In genomic region chr2:121648206-121648605, GRCh38 we compare ENCODE assay signal across 8 cellular contexts. TPM values are rescaled to one million over a fixed set of nuclear protein-coding genes. Genes with fewer than 3 reads are reported as not detected.
DNase-seq lines count a peak whose midpoint lies in the region; FAIRE-seq and TF ChIP-seq lines count a peak whose summit lies in the region.

No MANE protein-coding gene starts in this region.

- H3K27ac Mint-ChIP-seq in Caco-2 (ENCODE audit: unreplicated experiment), result peak overlapping the region; percentile 95
- H3K27ac Mint-ChIP-seq in HFFc6, result peak overlapping the region; percentile 98
- H3K27ac Mint-ChIP-seq in activated naive CD8-positive, alpha-beta T cell, result peak overlapping the region; percentile 100

- FAIRE-seq in kidney (lab: Jason Lieb, UNC) (no peak), urothelium cell line (lab: Jason Lieb, UNC) (no peak)

- H3K4me3 ChIP-seq in Caco-2 (ENCODE audit: low read depth, low read length) (peak overlapping the region; percentile 56), kidney (ENCODE audit: low read length in 2 of 2) (peak overlapping the region; percentile 85 to 98), thymus (ENCODE audit: low read length) (peak overlapping the region; percentile 97)

- H3K27me3 ChIP-seq in Caco-2 (replicated peaks; ENCODE audit: control insufficient read depth, insufficient read depth, low read length) (no peaks in the 10 kb centered on the region), thymus (ENCODE audit: control insufficient read depth, insufficient read depth) (no peaks in the 10 kb centered on the region)

- no peaks in the 10 kb centered on the region for H3K9me3 Mint-ChIP-seq in Caco-2 (ENCODE audit: unreplicated experiment)
- H3K9me3 Mint-ChIP-seq in HFFc6, result no peaks in the 10 kb centered on the region
- H3K9me3 Mint-ChIP-seq in activated naive CD8-positive, alpha-beta T cell (ENCODE audit: low read depth), result no peaks in the 10 kb centered on the region

- CTCF ChIA-PET in Caco-2 (lab: Charles Lee), result interaction anchor here (0.6 to 1.2 kb wide), 3 partner anchors 8 to 118 kb away, joined by 3 read pairs; partner anchors contain the start of gene RNU4ATAC

- POLR2A ChIA-PET in Caco-2 (lab: Charles Lee), result interaction anchor here (0.6 to 0.7 kb wide), 2 partner anchors 89 to 1417 kb away, joined by 3 read pairs; partner anchors contain the start of gene NIFK

- H3K4me3 Mint-ChIP-seq in Caco-2 (ENCODE audit: unreplicated experiment) (peak overlapping the region; percentile 78), HFFc6 (peak overlapping the region; percentile 95)
- H3K4me3 Mint-ChIP-seq in activated naive CD8-positive, alpha-beta T cell, result peak overlapping the region; percentile 98

- no peak for DNase-seq in Caco-2
- DNase-seq in HFFc6, result no peak
- no peak for DNase-seq in kidney
- DNase-seq in urothelium cell line (ENCODE audit: low spot score), result no peak
- no peak for DNase-seq in NCI-H82 (lab: John Stamatoyannopoulos, UW)
- no peak for DNase-seq in DMS114 treated with DMSO at 0.1 percent for 48 hours (lab: John Stamatoyannopoulos, UW; ENCODE audit: unreplicated experiment)

- no peaks in the 10 kb centered on the region for H3K36me3 ChIP-seq in Caco-2 (ENCODE audit: control insufficient read depth, insufficient read depth, low read length)
- no peaks in the 10 kb centered on the region for H3K36me3 ChIP-seq in kidney (ENCODE audit: control insufficient read depth in 1 of 2, insufficient read depth in 2 of 2, low read length in 2 of 2)
- H3K36me3 ChIP-seq in thymus (ENCODE audit: control insufficient read depth, insufficient read depth), result no peaks in the 10 kb centered on the region

- H3K4me1 Mint-ChIP-seq in Caco-2 (ENCODE audit: low read depth, unreplicated experiment) (peaks cover 10% of the 10 kb centered on the region), HFFc6 (ENCODE audit: low read depth) (peaks cover 52% of the 10 kb centered on the region)
- H3K4me1 Mint-ChIP-seq in activated naive CD8-positive, alpha-beta T cell (ENCODE audit: low read depth), result peaks cover 68% of the 10 kb centered on the region

- intact Hi-C loops in Caco-2 (cut with micrococcal nuclease; ENCODE audit: unreplicated experiment), result loop anchor here (2.0 kb wide), 2 partner anchors 59 to 117 kb away; partner anchors contain the start of gene RNU4ATAC
- intact Hi-C loops in kidney (cut with DNase I), result no loop called here

- H3K9ac ChIP-seq in kidney (ENCODE audit: low read length in 2 of 2), result peak overlapping the region; percentile 93 to 99

- H3K27ac ChIP-seq in kidney (ENCODE audit: low read depth in 2 of 2, low read length in 2 of 2) (peak overlapping the region; percentile 94 to 98), thymus (ENCODE audit: low read depth) (peak overlapping the region; percentile 94)

- WGBS in thymus, result 20% methylated on average over 9 of the region's 9 CpGs

- H3K36me3 Mint-ChIP-seq in Caco-2 (ENCODE audit: insufficient read depth, unreplicated experiment) (peaks cover 6% of the 10 kb centered on the region), HFFc6 (ENCODE audit: low read depth) (peaks cover 12% of the 10 kb centered on the region; the same call in 1 of the 2 replicates)
- no peaks in the 10 kb centered on the region for H3K36me3 Mint-ChIP-seq in activated naive CD8-positive, alpha-beta T cell

- BruUV-seq in Caco-2 (replicated peaks; lab: Mats Ljungman, UMichigan), result no TSS peak

- H3K4me1 ChIP-seq in Caco-2 (0 out of 2 replicates have a peak, but pooled peaks cover 10% of the 10 kb centered on the region), kidney (ENCODE audit: control insufficient read depth in 1 of 2, insufficient read depth in 1 of 2, low read depth in 1 of 2, low read length in 2 of 2) (peaks cover 17 to 19% of the 10 kb centered on the region in 2 donors), thymus (ENCODE audit: control insufficient read depth, insufficient read depth, low read length) (peaks cover 18% of the 10 kb centered on the region)

- TF ChIP-seq CTCF in Caco-2 (IDR thresholded peaks at IDR 0.05; ENCODE audit: insufficient read depth in 1 of 2, low read depth in 1 of 2, low read length in 1 of 2, severe bottlenecking in 1 of 2, unreplicated experiment in 1 of 2) (no peak), HFFc6 (IDR thresholded peaks at IDR 0.05) (no peak), kidney (IDR thresholded peaks at IDR 0.05; ENCODE audit: borderline replicate concordance, extremely low read depth, insufficient read depth) (no peak)

- H3K27me3 Mint-ChIP-seq in Caco-2 (ENCODE audit: insufficient read depth, unreplicated experiment) (no peaks in the 10 kb centered on the region), HFFc6 (ENCODE audit: insufficient read depth) (no peaks in the 10 kb centered on the region; the same call in 1 of the 2 replicates)
- no peaks in the 10 kb centered on the region for H3K27me3 Mint-ChIP-seq in activated naive CD8-positive, alpha-beta T cell

- H3K9me3 ChIP-seq in Caco-2 (no peaks in the 10 kb centered on the region), kidney (ENCODE audit: control insufficient read depth in 1 of 2, low read length in 2 of 2) (no peaks in the 10 kb centered on the region), thymus (ENCODE audit: control insufficient read depth) (no peaks in the 10 kb centered on the region)

RNA-seq across cellular contexts. Expression of gene CLASP1, which starts 1.1 kb away (rescaled TPM):
- total RNA-seq in Caco-2 (2022) (46.1 and 47.4 TPM in 2 replicates), kidney (71.5 TPM)
- total RNA-seq in HFFc6 (2021; fragmentation: NEBNext Ultra II Directional; extraction: Animal tissue kit (Norgen Biotek cat#: 25700)), result 10 to 100 TPM; 38.2 to 49.0 (median 41.1) TPM
- polyA plus RNA-seq in kidney (ENCODE audit: insufficient read depth, low read depth, low replicate concordance) (6.8 TPM), thymus (11.6 TPM)
